Comparison of ENCODE assay signal across 8 cellular contexts in genomic region chr10:98242823-98243222, GRCh38. TPM values are rescaled to one million over a fixed set of nuclear protein-coding genes. Genes with fewer than 3 reads are reported as not detected.
DNase-seq lines count a peak whose midpoint lies in the region; ATAC-seq and TF ChIP-seq lines count a peak whose summit lies in the region.

No MANE protein-coding gene starts in this region.

- peak; percentile 27 for TF ChIP-seq CTCF in CD14-positive monocyte (IDR thresholded peaks at IDR 0.05)
- peak; percentile 67 for TF ChIP-seq CTCF in KMS-11 (conservative IDR thresholded peaks at IDR 0.05; ENCODE audit: low read depth, low read length)
- TF ChIP-seq CTCF in brain microvascular endothelial cell (IDR thresholded peaks at IDR 0.05; ENCODE audit: low read depth, low read length, missing control alignments), result peak; percentile 58
- peak; percentile 31 for TF ChIP-seq CTCF in lower lobe of right lung (IDR thresholded peaks at IDR 0.05)

- H4K20me1 ChIP-seq in KMS-11 (ENCODE audit: insufficient read depth), result no peaks in the 10 kb centered on the region

- no peaks in the 10 kb centered on the region for H3K4me1 ChIP-seq in KMS-11 (ENCODE audit: low read depth, poor library complexity, severe bottlenecking)
- H3K4me1 ChIP-seq in lower lobe of right lung, result no peaks in the 10 kb centered on the region

- peaks cover 0 to 1% (median 0%) of the 10 kb centered on the region in 3 donors for H3K27me3 Mint-ChIP-seq in CD14-positive monocyte (ENCODE audit: low read depth in 3 of 3)
- H3K27me3 Mint-ChIP-seq in effector memory CD8-positive, alpha-beta T cell, result no peaks in the 10 kb centered on the region

- peaks cover 81 to 92% of the 10 kb centered on the region in 2 donors for H3K36me3 Mint-ChIP-seq in CD14-positive monocyte
- peaks cover 41% of the 10 kb centered on the region for H3K36me3 Mint-ChIP-seq in effector memory CD8-positive, alpha-beta T cell (ENCODE audit: insufficient read depth)

- H3K27ac ChIP-seq in KMS-11 (no peak overlapping the region), brain microvascular endothelial cell (no peak overlapping the region), lower lobe of right lung (no peak overlapping the region)

- H3K9me3 Mint-ChIP-seq in CD14-positive monocyte, result no peaks in the 10 kb centered on the region
- no peaks in the 10 kb centered on the region for H3K9me3 Mint-ChIP-seq in effector memory CD8-positive, alpha-beta T cell

- H3K4me3 Mint-ChIP-seq in CD14-positive monocyte, result no peak overlapping the region
- no peak overlapping the region for H3K4me3 Mint-ChIP-seq in effector memory CD8-positive, alpha-beta T cell

- H3K79me2 ChIP-seq in KMS-11 (ENCODE audit: insufficient read depth, low read depth), result no peaks in the 10 kb centered on the region

- H3K4me1 Mint-ChIP-seq in CD14-positive monocyte, result no peaks in the 10 kb centered on the region
- peaks cover 1 to 2% of the 10 kb centered on the region in 2 donors for H3K4me1 Mint-ChIP-seq in effector memory CD8-positive, alpha-beta T cell (ENCODE audit: low read depth in 2 of 2)

- H3K36me3 ChIP-seq in KMS-11 (ENCODE audit: insufficient read depth), result no peaks in the 10 kb centered on the region
- H3K36me3 ChIP-seq in brain microvascular endothelial cell (replicated peaks), result peaks cover 13% of the 10 kb centered on the region
- peaks cover 74% of the 10 kb centered on the region for H3K36me3 ChIP-seq in lower lobe of right lung

- H3K27ac Mint-ChIP-seq in CD14-positive monocyte, result no peak overlapping the region
- H3K27ac Mint-ChIP-seq in effector memory CD8-positive, alpha-beta T cell, result peak overlapping the region in 1 of 2 donors; percentile 19

- intact Hi-C loops in CD14-positive monocyte (cut with micrococcal nuclease) (no loop called here), lower lobe of right lung (cut with DNase I) (no loop called here)

- no peak overlapping the region for H3K4me2 ChIP-seq in KMS-11

- in situ Hi-C loops in brain microvascular endothelial cell (cut with HindIII; ENCODE audit: low pct_ligation_motif_present, low sequenced_read_pairs), result no loop called here

- ATAC-seq in lower lobe of right lung, result no peak
- ATAC-seq in GM19324 (IDR thresholded peaks at IDR 0.05; ENCODE audit: low FRiP score, unreplicated experiment), result no peak
- ATAC-seq in effector memory CD8-positive, alpha-beta T cell (replicated peaks), result no peak

- no peak overlapping the region for H3K9ac ChIP-seq in KMS-11

- H3K27me3 ChIP-seq in KMS-11 (ENCODE audit: insufficient read depth, low read depth), result no peaks in the 10 kb centered on the region
- H3K27me3 ChIP-seq in brain microvascular endothelial cell (replicated peaks), result no peaks in the 10 kb centered on the region
- H3K27me3 ChIP-seq in lower lobe of right lung (ENCODE audit: low read depth), result no peaks in the 10 kb centered on the region

- no peak for DNase-seq in CD14-positive monocyte (ENCODE audit: low spot score)
- no peak for DNase-seq in brain microvascular endothelial cell
- no peak for DNase-seq in lower lobe of right lung
- no peak for DNase-seq in UCSD-AML1 (lab: John Stamatoyannopoulos, UW; ENCODE audit: unreplicated experiment)
- DNase-seq in RPMI8226, result no peak
- no peak for DNase-seq in effector memory CD8-positive, alpha-beta T cell

- no peak overlapping the region for H2AFZ ChIP-seq in KMS-11 (ENCODE audit: low read depth)

- H3K4me3 ChIP-seq in KMS-11 (IDR thresholded peaks at IDR 0.05; ENCODE audit: insufficient read depth, low read depth, low read length) (no peak overlapping the region), brain microvascular endothelial cell (ENCODE audit: low read depth, low read length) (no peak overlapping the region), lower lobe of right lung (no peak overlapping the region)

- H3K9me3 ChIP-seq in lower lobe of right lung, result no peaks in the 10 kb centered on the region

RNA-seq across cellular contexts. Expression of gene LOXL4, which starts 25.2 kb away (rescaled TPM):
- under 1 TPM in 1 of 2 donors, not detected in 1; 0.05 TPM for polyA plus RNA-seq in CD14-positive monocyte
- total RNA-seq in lower lobe of right lung, result 4.5 TPM
